Comparison of ENCODE assay signal across 24 cellular contexts in the genomic region with DNA sequence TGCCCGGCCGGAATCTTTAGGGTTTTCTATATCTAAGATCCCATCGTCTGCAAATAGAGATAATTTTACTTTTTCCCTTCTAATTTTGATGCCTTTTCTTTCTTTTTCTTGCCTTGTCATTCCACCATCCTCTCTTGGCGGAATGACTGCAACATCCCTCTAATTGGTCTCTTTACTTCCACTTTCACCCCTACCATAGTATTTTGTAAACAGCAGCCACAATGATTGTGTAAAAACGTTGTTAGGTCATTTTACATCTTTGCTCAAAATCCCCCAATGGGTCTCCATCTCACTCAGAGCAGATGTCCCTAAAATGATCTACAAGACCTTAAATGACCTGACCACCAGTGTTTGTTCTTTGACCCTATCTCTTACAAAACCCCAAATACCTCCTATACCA.
DNase-seq lines count a peak whose midpoint lies in the region; ATAC-seq, FAIRE-seq and TF ChIP-seq lines count a peak whose summit lies in the region.
"Had no signal": no experiment of that assay in that cellular context is flagged by ENCODE, and none has a peak within 500 bp of the region (broad histone marks: within the 10 kb centered on the region; RNA-seq: fewer than 3 reads in every experiment).

No MANE protein-coding gene starts in this region.

- 0 out of 3 replicates have a peak, but pooled peaks cover 3% of the 10 kb centered on the region for H3K36me3 ChIP-seq in K562 (ENCODE audit: control insufficient read depth, insufficient read depth, low read length)
- peaks cover 0 to 51% (median 0%) of the 10 kb centered on the region in 3 donors for H3K36me3 ChIP-seq in tibial nerve
- H3K36me3 ChIP-seq: MG63 had no signal

- TF ChIP-seq EP300 in K562 (IDR thresholded peaks at IDR 0.05; ENCODE audit: low read length) (no peak), tibial nerve (IDR thresholded peaks at IDR 0.05) (no peak)

- H3K36me3 Mint-ChIP-seq in stimulated activated memory B cell treated with anti-CD40 and anti-IgM and Interleukin-4, amounts not matched to agents 10 μg/mL and 1 μg/mL and 100 μg/mL, for 72 hours: peaks cover 27% of the 10 kb centered on the region
- H3K36me3 Mint-ChIP-seq in activated CD4-positive, alpha-beta memory T cell treated with anti-CD3 and anti-CD28 coated beads, Interleukin-2, amount 10 ng/mL, durations not matched to agents 7 days and 5 days (ENCODE audit: low read depth): peaks cover 14% of the 10 kb centered on the region

- WGBS in K562 (ENCODE audit: insufficient coverage, low coverage, missing lambda C conversion rate): 80% methylated on average over 5 of the region's 5 CpGs
- WGBS in tibial nerve, 2 donors: 92 to 95% methylated on average over 5 of the region's 5 CpGs

- no peak for ATAC-seq in K562
- ATAC-seq in stimulated activated memory B cell treated with anti-CD40 and anti-IgM and Interleukin-4, amounts not matched to agents 10 μg/mL and 1 μg/mL and 100 μg/mL, for 72 hours: no peak

- no peaks in the 10 kb centered on the region for H3K9me3 Mint-ChIP-seq in stimulated activated memory B cell treated with anti-CD40 and anti-IgM and Interleukin-4, amounts not matched to agents 10 μg/mL and 1 μg/mL and 100 μg/mL, for 72 hours
- H3K9me3 Mint-ChIP-seq in activated CD4-positive, alpha-beta memory T cell treated with anti-CD3 and anti-CD28 coated beads, Interleukin-2, amount 10 ng/mL, durations not matched to agents 7 days and 5 days: no peaks in the 10 kb centered on the region
- H3K9me3 Mint-ChIP-seq: IgD-negative memory B cell had no signal

- no peak for TF ChIP-seq RAD21 in K562 (CRISPR knock-in tag; conservative IDR thresholded peaks at IDR 0.05 in 1 of 2, IDR thresholded peaks at IDR 0.05 in 1 of 2)

- FAIRE-seq in K562 (lab: Jason Lieb, UNC): peak; percentile 26
- FAIRE-seq: HTR-8/SVneo had no signal

- POLR2A ChIA-PET in K562 (lab: Yijun Ruan, JAX): no interaction called here
- POLR2A ChIA-PET in activated CD4-positive, alpha-beta memory T cell treated with anti-CD3 and anti-CD28 coated beads, Interleukin-2, amount 10 ng/mL, durations not matched to agents 7 days and 5 days (lab: Charles Lee): no interaction called here

- no peaks in the 10 kb centered on the region for H4K20me1 ChIP-seq in K562 (replicated peaks; ENCODE audit: control insufficient read depth, insufficient read depth, low read length)

- DNase-seq in SIG-M5 treated with dmso at 0.1 percent for 504 hours (lab: John Stamatoyannopoulos, UW; ENCODE audit: unreplicated experiment): peak; percentile 27
- no peak for DNase-seq in SIG-M5 (lab: John Stamatoyannopoulos, UW)
- peak; percentile 29 for DNase-seq in NB4 (ENCODE audit: low read depth)
- no peak for DNase-seq in K562 (ENCODE audit: extremely low read depth in 1 of 4, low spot score in 3 of 4)
- DNase-seq in NCI-H526 treated with DMSO at 0.1 percent for 48 hours (lab: John Stamatoyannopoulos, UW): no peak
- DNase-seq in tibial nerve (ENCODE audit: low spot score in 2 of 2): no peak
- no peak for DNase-seq in activated CD4-positive, alpha-beta memory T cell treated with anti-CD3 and anti-CD28 coated beads, Interleukin-2, amount 10 ng/mL, durations not matched to agents 7 days and 5 days
- DNase-seq: AML-193, DMS79 treated with DMSO at 0.1 percent for 48 hours, H9, Kasumi-1, MG63, NCI-H1417, NCI-H187 treated with DMSO at 0.1 percent for 48 hours, NCI-H2227 treated with DMSO at 0.1 percent for 48 hours, NCI-H510A treated with DMSO at 0.1 percent for 48 hours, NCI-H82, Peyer's patch had no signal

- H3K9me1 ChIP-seq in K562 (ENCODE audit: control insufficient read depth, insufficient read depth, low read length): no peaks in the 10 kb centered on the region

- H3K4me1 ChIP-seq in K562 (replicated peaks in 1 of 2; ENCODE audit: control insufficient read depth in 2 of 2, insufficient read depth in 2 of 2, low read length in 2 of 2) (no peaks in the 10 kb centered on the region), tibial nerve (no peaks in the 10 kb centered on the region)
- H3K4me1 ChIP-seq: Peyer's patch had no signal

- H3K27ac ChIP-seq in K562 (ENCODE audit: extremely low read depth, low read depth, low read length) (no peak overlapping the region), tibial nerve (no peak overlapping the region)
- H3K27ac ChIP-seq: 22Rv1, C4-2B, Peyer's patch, SK-N-MC had no signal

- BruUV-seq in K562 (replicated peaks; lab: Mats Ljungman, UMichigan): no TSS peak

- H3K4me3 Mint-ChIP-seq in stimulated activated memory B cell treated with anti-CD40 and anti-IgM and Interleukin-4, amounts not matched to agents 10 μg/mL and 1 μg/mL and 100 μg/mL, for 72 hours: no peak overlapping the region
- no peak overlapping the region for H3K4me3 Mint-ChIP-seq in activated CD4-positive, alpha-beta memory T cell treated with anti-CD3 and anti-CD28 coated beads, Interleukin-2, amount 10 ng/mL, durations not matched to agents 7 days and 5 days
- H3K4me3 Mint-ChIP-seq: H9, IgD-negative memory B cell had no signal

- peak overlapping the region; percentile 33 for H3K27ac Mint-ChIP-seq in stimulated activated memory B cell treated with anti-CD40 and anti-IgM and Interleukin-4, amounts not matched to agents 10 μg/mL and 1 μg/mL and 100 μg/mL, for 72 hours
- no peak overlapping the region for H3K27ac Mint-ChIP-seq in activated CD4-positive, alpha-beta memory T cell treated with anti-CD3 and anti-CD28 coated beads, Interleukin-2, amount 10 ng/mL, durations not matched to agents 7 days and 5 days
- H3K27ac Mint-ChIP-seq: H9 had no signal

- no peaks in the 10 kb centered on the region for H3K79me2 ChIP-seq in K562 (ENCODE audit: control insufficient read depth, insufficient read depth, low read length)

- no peaks in the 10 kb centered on the region for H3K9me3 ChIP-seq in K562 (replicated peaks; ENCODE audit: control insufficient read depth, insufficient read depth, low read depth, low read length)
- H3K9me3 ChIP-seq in tibial nerve: no peaks in the 10 kb centered on the region
- H3K9me3 ChIP-seq: MG63, Peyer's patch had no signal

- no peaks in the 10 kb centered on the region for H3K27me3 Mint-ChIP-seq in stimulated activated memory B cell treated with anti-CD40 and anti-IgM and Interleukin-4, amounts not matched to agents 10 μg/mL and 1 μg/mL and 100 μg/mL, for 72 hours
- no peaks in the 10 kb centered on the region for H3K27me3 Mint-ChIP-seq in activated CD4-positive, alpha-beta memory T cell treated with anti-CD3 and anti-CD28 coated beads, Interleukin-2, amount 10 ng/mL, durations not matched to agents 7 days and 5 days
- H3K27me3 Mint-ChIP-seq: IgD-negative memory B cell had no signal

- H3K27me3 ChIP-seq in K562 (ENCODE audit: control insufficient read depth in 2 of 2, insufficient read depth in 2 of 2, low read length in 2 of 2) (no peaks in the 10 kb centered on the region), tibial nerve (no peaks in the 10 kb centered on the region)
- H3K27me3 ChIP-seq: MG63, Peyer's patch had no signal

- no peak overlapping the region for H3K4me2 ChIP-seq in K562 (ENCODE audit: insufficient read depth, low read length)

- no peak overlapping the region for H3K9ac ChIP-seq in K562 (ENCODE audit: insufficient read depth in 1 of 2, low read depth in 2 of 2, low read length in 2 of 2)

- intact Hi-C loops in K562 (cut with micrococcal nuclease): no loop called here

- in situ Hi-C loops in K562 (cut with MboI): no loop called here

- CTCF ChIA-PET in K562 (lab: Yijun Ruan, JAX; ENCODE audit: low intra/inter-chr PET ratio): no interaction called here
- CTCF ChIA-PET in activated CD4-positive, alpha-beta memory T cell treated with anti-CD3 and anti-CD28 coated beads, Interleukin-2, amount 10 ng/mL, durations not matched to agents 7 days and 5 days (lab: Charles Lee): interaction anchor here (1.2 kb wide), 1 partner anchor 54 kb away, joined by 3 read pairs; no protein-coding TSS in a partner anchor

- no peak for TF ChIP-seq CTCF in NB4 (IDR thresholded peaks at IDR 0.05; ENCODE audit: low read depth, low read length)
- no peak for TF ChIP-seq CTCF in K562 (IDR thresholded peaks at IDR 0.05 in 2 of 3, conservative IDR thresholded peaks at IDR 0.05 in 1 of 3; ENCODE audit: insufficient read depth in 2 of 3, low read depth in 1 of 3, low read length in 3 of 3)
- TF ChIP-seq CTCF in tibial nerve (IDR thresholded peaks at IDR 0.05): no peak

- TF ChIP-seq POLR2A in NB4 (IDR thresholded peaks at IDR 0.05; ENCODE audit: extremely low read depth, insufficient read length) (no peak), K562 (conservative IDR thresholded peaks at IDR 0.05) (no peak), tibial nerve (IDR thresholded peaks at IDR 0.05) (no peak)

- no peak overlapping the region for H2AFZ ChIP-seq in K562 (ENCODE audit: low read depth, low read length)

- H3K4me3 ChIP-seq in NB4 (ENCODE audit: low read depth, low read length) (no peak overlapping the region), K562 (no peak overlapping the region), tibial nerve (no peak overlapping the region)
- H3K4me3 ChIP-seq: MG63, Peyer's patch, SK-N-MC had no signal

- peaks cover 7% of the 10 kb centered on the region for H3K4me1 Mint-ChIP-seq in stimulated activated memory B cell treated with anti-CD40 and anti-IgM and Interleukin-4, amounts not matched to agents 10 μg/mL and 1 μg/mL and 100 μg/mL, for 72 hours
- no peaks in the 10 kb centered on the region for H3K4me1 Mint-ChIP-seq in activated CD4-positive, alpha-beta memory T cell treated with anti-CD3 and anti-CD28 coated beads, Interleukin-2, amount 10 ng/mL, durations not matched to agents 7 days and 5 days
- H3K4me1 Mint-ChIP-seq: H9 had no signal

TF ChIP-seq in K562, 482 proteins besides CTCF, POLR2A, EP300 and RAD21 (continues in another document):
- TF ChIP-seq, protein P1, sequence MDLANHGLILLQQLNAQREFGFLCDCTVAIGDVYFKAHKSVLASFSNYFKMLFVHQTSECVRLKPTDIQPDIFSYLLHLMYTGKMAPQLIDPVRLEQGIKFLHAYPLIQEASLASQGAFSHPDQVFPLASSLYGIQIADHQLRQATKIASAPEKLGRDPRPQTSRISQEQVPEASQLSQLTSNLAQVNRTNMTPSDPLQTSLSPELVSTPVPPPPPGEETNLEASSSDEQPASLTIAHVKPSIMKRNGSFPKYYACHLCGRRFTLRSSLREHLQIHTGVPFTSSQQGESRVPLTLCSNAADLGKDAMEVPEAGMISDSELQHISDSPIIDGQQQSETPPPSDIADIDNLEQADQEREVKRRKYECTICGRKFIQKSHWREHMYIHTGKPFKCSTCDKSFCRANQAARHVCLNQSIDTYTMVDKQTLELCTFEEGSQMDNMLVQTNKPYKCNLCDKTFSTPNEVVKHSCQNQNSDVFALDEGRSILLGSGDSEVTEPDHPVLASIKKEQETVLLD (IDR thresholded peaks at IDR 0.05): no peak

Comparison
In these comparisons a context has a peak if more than half of its experiments do, and no peak if none do; other contexts are left out.
1. DNase-seq: peak in SIG-M5 treated with dmso at 0.1 percent for 504 hours (single experiment) and NB4 (single experiment); none in SIG-M5 (single experiment), K562 (0 of 4), NCI-H526 treated with DMSO at 0.1 percent for 48 hours (single experiment), tibial nerve (0 of 2) and activated CD4-positive, alpha-beta memory T cell treated with anti-CD3 and anti-CD28 coated beads, Interleukin-2, amount 10 ng/mL, durations not matched to agents 7 days and 5 days (single experiment).